ENCODE assay signal across 8 cellular contexts in the genomic region with DNA sequence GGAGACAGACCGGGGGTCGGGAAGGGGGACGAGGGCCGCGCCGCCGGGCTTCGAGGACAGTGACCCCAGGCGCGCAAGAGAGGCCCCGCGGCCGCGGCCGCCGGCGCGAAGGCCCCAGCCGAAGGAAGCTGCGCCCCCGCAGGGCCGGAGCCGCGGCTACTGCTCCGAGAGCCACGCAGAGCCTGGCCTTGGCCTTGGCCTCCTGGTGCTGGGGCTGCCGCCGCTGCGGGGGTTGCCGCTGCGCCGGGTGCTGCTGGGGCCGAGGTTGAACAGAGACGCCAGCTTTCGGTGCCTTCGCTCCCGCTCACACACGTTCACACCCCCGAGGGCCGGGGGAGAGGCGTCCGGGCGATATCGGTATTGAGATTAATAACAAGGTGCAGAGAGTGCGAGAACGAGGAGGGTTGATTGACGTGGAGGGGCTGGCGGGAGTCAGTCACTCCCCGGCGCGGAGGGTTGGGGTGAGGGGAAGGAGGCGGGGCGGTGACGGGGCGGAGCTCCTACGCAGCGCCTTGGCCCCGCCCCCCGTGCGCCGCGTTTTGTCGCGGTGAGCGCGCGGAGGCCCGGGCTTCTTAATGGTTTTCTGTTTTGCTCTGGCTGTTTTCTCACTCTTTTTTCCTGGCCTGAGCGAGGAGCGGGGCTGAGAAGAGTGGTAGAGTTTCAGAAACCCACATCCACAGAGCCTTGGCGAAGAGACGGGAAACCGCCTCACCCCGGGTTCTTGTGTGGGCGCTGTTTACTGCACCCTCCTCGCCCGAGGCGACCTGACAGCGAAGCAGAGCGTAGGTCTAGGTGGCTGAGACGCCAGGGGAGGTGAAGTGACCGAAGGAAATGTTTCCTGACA. TPM values are rescaled to one million over a fixed set of nuclear protein-coding genes. Genes with fewer than 3 reads are reported as not detected.
DNase-seq lines count a peak whose midpoint lies in the region; ATAC-seq, FAIRE-seq and TF ChIP-seq lines count a peak whose summit lies in the region.

No MANE protein-coding gene starts in this region.

- TF ChIP-seq POLR2A in GM12892 (IDR thresholded peaks at IDR 0.05; ENCODE audit: low read depth, low read length) (peak; percentile 65; the same call in 1 of the 2 replicates), uterus (IDR thresholded peaks at IDR 0.05) (peak; percentile 88)

- H3K36me3 ChIP-seq in left ventricle myocardium inferior: no peaks in the 10 kb centered on the region
- no peaks in the 10 kb centered on the region for H3K36me3 ChIP-seq in uterus

- H3K4me1 ChIP-seq in left ventricle myocardium inferior (peaks cover 62% of the 10 kb centered on the region), uterus (peaks cover 4 to 6% of the 10 kb centered on the region in 2 donors)

- POLR2A ChIA-PET in T-cell (lab: Charles Lee): interaction anchor here (0.7 to 2.6 kb wide), 18 partner anchors 9 to 144 kb away, joined by 3 to 79 read pairs (median 4); a partner anchor contains a TSS

- H3K27ac ChIP-seq in left ventricle myocardium inferior (replicated peaks) (peak overlapping the region; percentile 96), uterus (peak overlapping the region; percentile 99)

- H3K9me3 ChIP-seq in left ventricle myocardium inferior (replicated peaks): no peaks in the 10 kb centered on the region
- no peaks in the 10 kb centered on the region for H3K9me3 ChIP-seq in uterus

- H3K27ac Mint-ChIP-seq in T-cell: peak overlapping the region; percentile 98 to 99

- H3K4me1 Mint-ChIP-seq in T-cell: peaks cover 60 to 70% (median 60%) of the 10 kb centered on the region in 3 donors

- FAIRE-seq in GM12892 (lab: Jason Lieb, UNC): peak; percentile 92

- peak; percentile 19 for TF ChIP-seq CTCF in left ventricle myocardium inferior (IDR thresholded peaks at IDR 0.05; ENCODE audit: borderline replicate concordance)
- TF ChIP-seq CTCF in uterus (IDR thresholded peaks at IDR 0.05): no peak

- H3K27me3 Mint-ChIP-seq in T-cell: no peaks in the 10 kb centered on the region

- DNase-seq in GM12892 (ENCODE audit: insufficient read length) (peak; percentile 67), NCI-H1417 (lab: John Stamatoyannopoulos, UW) (peak; percentile 94 to 96 (median 95)), T-cell (peak; percentile 90 to 98 (median 95)), amniotic epithelial cell (ENCODE audit: low read depth) (peak; percentile 82), left ventricle myocardium inferior (peak; percentile 94), pulmonary artery endothelial cell (ENCODE audit: low read depth, low spot score) (peak; percentile 75), uterus (peak; percentile 89)

- peak overlapping the region; percentile 79 for H3K4me3 ChIP-seq in left ventricle myocardium inferior
- peak overlapping the region; percentile 82 to 87 for H3K4me3 ChIP-seq in uterus

- H3K9me3 Mint-ChIP-seq in T-cell: no peaks in the 10 kb centered on the region

- CTCF ChIA-PET in T-cell (lab: Charles Lee): interaction anchor here in 1 of 2 donors (0.5 to 2.6 kb wide), 5 partner anchors 19 to 45 kb away, joined by 3 to 23 read pairs (median 8); a partner anchor contains a TSS

- ATAC-seq in HG02763 (IDR thresholded peaks at IDR 0.05; ENCODE audit: unreplicated experiment) (peak; percentile 69), T-cell (replicated peaks in 1 of 4) (peak; percentile 74 to 81 (median 76))

- intact Hi-C loops in left ventricle myocardium inferior (cut with micrococcal nuclease): loop anchor here (5.0 kb wide), 1 partner anchor 42 kb away; a partner anchor contains a TSS
- intact Hi-C loops in uterus (cut with DNase I; ENCODE audit: low total_unique reads): loop anchor here (5.0 kb wide), 1 partner anchor 42 kb away; a partner anchor contains a TSS

- peaks cover 15% of the 10 kb centered on the region for H3K36me3 Mint-ChIP-seq in T-cell

- peak overlapping the region; percentile 97 to 100 (median 98) for H3K4me3 Mint-ChIP-seq in T-cell

- H3K27me3 ChIP-seq in left ventricle myocardium inferior (ENCODE audit: low read depth): no peaks in the 10 kb centered on the region
- H3K27me3 ChIP-seq in uterus: no peaks in the 10 kb centered on the region

RNA-seq across cellular contexts. Expression of a gene that starts 0.9 kb away (rescaled TPM):
- 5.6 TPM for polyA plus RNA-seq in GM12892 (2012; ENCODE audit: missing spikeins)
- 100 to 1,000 TPM; 159 to 207 (median 170) TPM for total RNA-seq in T-cell
- total RNA-seq in left ventricle myocardium inferior: 21.8 TPM
- 35.9 and 42.1 TPM in 2 replicates for total RNA-seq in pulmonary artery endothelial cell
- 10 to 100 TPM in 3 of 4 donors, 1 to 10 TPM in 1; 6.7 to 63.2 (median 45.9) TPM for total RNA-seq in uterus

RNA-seq across cellular contexts. Expression of a gene that starts 42.6 kb away (rescaled TPM):
- polyA plus RNA-seq in GM12892 (2012; ENCODE audit: missing spikeins): 29.5 TPM
- total RNA-seq in T-cell (10 to 100 TPM; 16.9 to 27.2 (median 21.0) TPM), left ventricle myocardium inferior (50.8 TPM), pulmonary artery endothelial cell (28.4 and 48.8 TPM in 2 replicates), uterus (10 to 100 TPM; 15.1 to 75.9 (median 34.8) TPM)

Comparison
In these comparisons a context has a peak if more than half of its experiments do, and no peak if none do; other contexts are left out.
1. Peak in every context shown above with its lines: DNase-seq, ATAC-seq, H3K4me3 ChIP-seq and H3K27ac ChIP-seq.